In genomic region chrX:56248492-56248891, GRCh38 we compare ENCODE assay signal across 7 cellular contexts. TPM values are rescaled to one million over a fixed set of nuclear protein-coding genes. Genes with fewer than 3 reads are reported as not detected.
DNase-seq lines count a peak whose midpoint lies in the region; TF ChIP-seq lines count a peak whose summit lies in the region.

No MANE protein-coding gene starts in this region.

- H3K27me3 ChIP-seq in colonic mucosa (no peaks in the 10 kb centered on the region), mesendoderm (ENCODE audit: insufficient read depth, low read length, poor library complexity) (no peaks in the 10 kb centered on the region)

- no peak overlapping the region for H3K23ac ChIP-seq in mesendoderm (ENCODE audit: low read length)

- no peak overlapping the region for H2BK120ac ChIP-seq in mesendoderm (ENCODE audit: low read depth, low read length)

- no peak overlapping the region for H3K27ac ChIP-seq in colonic mucosa
- no peak overlapping the region for H3K27ac ChIP-seq in mesendoderm (ENCODE audit: low read depth, low read length)

- H2AK5ac ChIP-seq in mesendoderm (ENCODE audit: low read length): no peak overlapping the region

- H2BK5ac ChIP-seq in mesendoderm (ENCODE audit: low read length): no peak overlapping the region

- no peak overlapping the region for H3K18ac ChIP-seq in mesendoderm (ENCODE audit: low read length)

- H3K4me2 ChIP-seq in mesendoderm (ENCODE audit: low read length): no peak overlapping the region

- TF ChIP-seq CTCF in GM12873 (IDR thresholded peaks at IDR 0.05; ENCODE audit: insufficient read depth, low read depth, low read length, missing control alignments) (peak; percentile 83), colonic mucosa (IDR thresholded peaks at IDR 0.05) (peak; percentile 73)

- no peak overlapping the region for H4K8ac ChIP-seq in mesendoderm (ENCODE audit: low read depth, low read length)

- no peak overlapping the region for H3K56ac ChIP-seq in mesendoderm (ENCODE audit: low read length)

- DNase-seq in HCEC 1CT: peak; percentile 0
- DNase-seq in NCI-H1694 treated with DMSO at 0.1 percent for 48 hours (lab: John Stamatoyannopoulos, UW): peak; percentile 0
- peak; percentile 32 for DNase-seq in activated CD4-positive, alpha-beta T cell treated with anti-CD3 and anti-CD28 coated beads for 1 hour
- DNase-seq in colonic mucosa: peak; percentile 49
- DNase-seq in mesendoderm: peak; percentile 63
- DNase-seq in stimulated activated naive CD4-positive, alpha-beta T cell treated with Interleukin-2 at 50 U/mL for 16 hours (lab: John Stamatoyannopoulos, UW): peak; percentile 48

- no peak overlapping the region for H4K5ac ChIP-seq in mesendoderm (ENCODE audit: low read length)

- no peaks in the 10 kb centered on the region for H3K4me1 ChIP-seq in colonic mucosa
- H3K4me1 ChIP-seq in mesendoderm (ENCODE audit: control insufficient read depth, low read depth, low read length): no peaks in the 10 kb centered on the region

- H3K4ac ChIP-seq in mesendoderm (ENCODE audit: low read depth, low read length): no peak overlapping the region

- H3K36me3 ChIP-seq in colonic mucosa: no peaks in the 10 kb centered on the region
- no peaks in the 10 kb centered on the region for H3K36me3 ChIP-seq in mesendoderm (ENCODE audit: control insufficient read depth, insufficient read depth, low read length)

- intact Hi-C loops in colonic mucosa (cut with DNase I): no loop called here

- no CpG with 5 or more reads among the region's 5 CpGs for WGBS in mesendoderm (ENCODE audit: extremely low coverage, insufficient coverage, low lambda C conversion rate)

- H3K79me2 ChIP-seq in mesendoderm (ENCODE audit: control insufficient read depth, insufficient read depth, low read length): no peaks in the 10 kb centered on the region

- no peaks in the 10 kb centered on the region for H3K9me3 ChIP-seq in colonic mucosa

- no peaks in the 10 kb centered on the region for H3K79me1 ChIP-seq in mesendoderm (ENCODE audit: low read length)

- no peak overlapping the region for H2BK15ac ChIP-seq in mesendoderm (replicated peaks; ENCODE audit: low read depth)

- H3K4me3 ChIP-seq in colonic mucosa: no peak overlapping the region
- no peak overlapping the region for H3K4me3 ChIP-seq in mesendoderm (ENCODE audit: low read length)

- H3K9ac ChIP-seq in colonic mucosa (ENCODE audit: low read depth in 2 of 2, low read length in 2 of 2) (no peak overlapping the region), mesendoderm (ENCODE audit: low read length) (no peak overlapping the region)

RNA-seq across cellular contexts. Expression of gene KLF8, which starts 16.3 kb away (rescaled TPM):
- total RNA-seq in colonic mucosa: 1 to 10 TPM; 2.3 to 2.8 TPM
- polyA plus RNA-seq in mesendoderm (2013, experiment 1 of 2): 9.6 TPM
- polyA plus RNA-seq in mesendoderm (2013, experiment 2 of 2): 9.0 TPM

Comparison
In these comparisons a context has a peak if more than half of its experiments do, and no peak if none do; other contexts are left out.
1. DNase-seq: peak in every context shown above with its lines; median percentile 63 in mesendoderm; 49 in colonic mucosa; 48 in stimulated activated naive CD4-positive, alpha-beta T cell treated with Interleukin-2 at 50 U/mL for 16 hours; 32 in activated CD4-positive, alpha-beta T cell treated with anti-CD3 and anti-CD28 coated beads for 1 hour; 0 in HCEC 1CT; 0 in NCI-H1694 treated with DMSO at 0.1 percent for 48 hours.